10 cellular contexts compared by ENCODE assay signal in the genomic region with DNA sequence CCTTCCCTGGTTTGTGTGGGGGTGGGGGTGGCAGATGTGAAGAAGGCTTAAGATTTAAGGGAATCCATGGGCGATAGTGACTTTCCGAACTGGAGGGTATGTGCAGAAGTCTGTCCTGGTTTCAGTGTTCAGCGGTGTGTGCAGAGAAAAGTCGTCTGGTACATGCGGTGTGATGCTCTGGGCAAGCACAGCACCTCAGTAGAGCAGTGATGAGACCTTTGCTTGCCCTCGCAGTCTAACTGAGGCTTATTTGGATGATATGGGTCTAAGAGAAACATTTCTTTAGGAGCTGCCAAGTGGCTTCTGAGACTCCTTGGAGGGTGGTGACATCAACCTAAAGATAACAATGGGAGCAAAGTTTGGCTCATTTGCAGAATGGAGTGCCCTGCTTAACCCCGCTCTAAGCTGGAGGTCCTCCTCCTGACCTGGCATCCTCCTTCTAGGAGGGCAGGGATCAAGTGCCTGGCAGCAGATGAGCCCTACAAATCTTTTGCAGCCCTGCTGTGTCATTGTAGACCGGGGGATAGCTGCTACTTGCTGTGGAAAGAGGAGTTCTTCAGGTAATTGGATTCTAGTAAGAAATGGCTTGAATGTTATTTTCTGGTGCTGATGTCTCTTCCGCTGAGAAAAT.
DNase-seq lines count a peak whose midpoint lies in the region; ATAC-seq and TF ChIP-seq lines count a peak whose summit lies in the region.
"Had no signal": no experiment of that assay in that cellular context is flagged by ENCODE, and none has a peak within 500 bp of the region (broad histone marks: within the 10 kb centered on the region; RNA-seq: fewer than 3 reads in every experiment).

No MANE protein-coding gene starts in this region.

- H3K9me3 Mint-ChIP-seq in naive thymus-derived CD8-positive, alpha-beta T cell, result peaks cover 0 to under 1% (median 0%) of the 10 kb centered on the region in 9 donors

- no peak overlapping the region for H2BK12ac ChIP-seq in mesenchymal stem cell (ENCODE audit: low read length in 2 of 2)

- H3K4me2 ChIP-seq in mesenchymal stem cell (ENCODE audit: low read length, poor library complexity, severe bottlenecking), result peak overlapping the region; percentile 98

- H3K23ac ChIP-seq in mesenchymal stem cell (ENCODE audit: low read length in 2 of 2), result no peak overlapping the region

- no peak overlapping the region for H3K27ac Mint-ChIP-seq in naive thymus-derived CD8-positive, alpha-beta T cell
- H3K27ac Mint-ChIP-seq: IgD-negative memory B cell; naive thymus-derived CD4-positive, alpha-beta T cell had no signal

- H2AK5ac ChIP-seq in mesenchymal stem cell (ENCODE audit: low read length, severe bottlenecking), result no peak overlapping the region

- H3K18ac ChIP-seq in mesenchymal stem cell (ENCODE audit: low read depth in 1 of 2, low read length in 2 of 2), result no peak overlapping the region

- no peak overlapping the region for H2BK120ac ChIP-seq in mesenchymal stem cell (ENCODE audit: low read depth, low read length)

- peak overlapping the region in 3 of 10 donors; percentile 51 to 59 (median 52) for H3K4me3 Mint-ChIP-seq in naive thymus-derived CD8-positive, alpha-beta T cell

- peak overlapping the region in 1 of 2 experiments; percentile 55 for H3K14ac ChIP-seq in mesenchymal stem cell (ENCODE audit: low read length in 2 of 2)

- H4K91ac ChIP-seq in mesenchymal stem cell (ENCODE audit: low read length), result no peak overlapping the region

- no peaks in the 10 kb centered on the region for H3K79me1 ChIP-seq in mesenchymal stem cell (replicated peaks; ENCODE audit: low read length, poor library complexity, severe bottlenecking)

- H3K27me3 ChIP-seq in breast epithelium, result peaks cover 0 to 20% of the 10 kb centered on the region in 2 donors
- H3K27me3 ChIP-seq in mesenchymal stem cell (ENCODE audit: control insufficient read depth in 1 of 2, insufficient read depth in 1 of 2, low read length in 2 of 2), result peaks cover 43 to 58% of the 10 kb centered on the region in 2 experiments
- peaks cover 0 to 3% of the 10 kb centered on the region in 2 donors for H3K27me3 ChIP-seq in tibial nerve

- WGBS in mesenchymal stem cell, result 10% methylated on average over 9 of the region's 9 CpGs
- WGBS in tibial nerve, 2 donors, result 16 to 25% methylated on average over 9 of the region's 9 CpGs

- no peak overlapping the region for H2AFZ ChIP-seq in mesenchymal stem cell (ENCODE audit: low read depth, low read length)

- peaks cover 0 to 7% (median 6%) of the 10 kb centered on the region in 4 donors for H3K4me1 Mint-ChIP-seq in naive thymus-derived CD8-positive, alpha-beta T cell

- no peak for TF ChIP-seq CTCF in breast epithelium (IDR thresholded peaks at IDR 0.05)
- TF ChIP-seq CTCF in tibial nerve (IDR thresholded peaks at IDR 0.05), result no peak

- peak; percentile 2 for DNase-seq in NCI-H1694 treated with DMSO at 0.1 percent for 48 hours (lab: John Stamatoyannopoulos, UW)
- no peak for DNase-seq in NCI-H1694 (lab: John Stamatoyannopoulos, UW)
- no peak for DNase-seq in breast epithelium (ENCODE audit: low spot score in 2 of 2)
- no peak for DNase-seq in mesenchymal stem cell
- no peak for DNase-seq in tibial nerve (ENCODE audit: low spot score in 2 of 2)
- no peak for DNase-seq in GF-D8 (lab: John Stamatoyannopoulos, UW)
- no peak for DNase-seq in naive thymus-derived CD8-positive, alpha-beta T cell
- DNase-seq: naive thymus-derived CD4-positive, alpha-beta T cell had no signal

- peaks cover 37 to 80% (median 49%) of the 10 kb centered on the region in 5 donors for H3K27me3 Mint-ChIP-seq in naive thymus-derived CD8-positive, alpha-beta T cell

- ATAC-seq in HG03108 (IDR thresholded peaks at IDR 0.05; ENCODE audit: unreplicated experiment), result no peak
- ATAC-seq in naive thymus-derived CD8-positive, alpha-beta T cell, result no peak
- ATAC-seq: naive thymus-derived CD4-positive, alpha-beta T cell had no signal

- H4K8ac ChIP-seq in mesenchymal stem cell (ENCODE audit: low read length), result no peak overlapping the region

- no peaks in the 10 kb centered on the region for H3K36me3 Mint-ChIP-seq in naive thymus-derived CD8-positive, alpha-beta T cell
- H3K36me3 Mint-ChIP-seq: IgD-negative memory B cell had no signal

- H2BK15ac ChIP-seq in mesenchymal stem cell (ENCODE audit: low read depth, poor library complexity, severe bottlenecking), result no peak overlapping the region

- H3K36me3 ChIP-seq in breast epithelium, result no peaks in the 10 kb centered on the region
- no peaks in the 10 kb centered on the region for H3K36me3 ChIP-seq in mesenchymal stem cell (ENCODE audit: control insufficient read depth in 1 of 2, insufficient read depth in 2 of 2, low read depth in 1 of 2, low read length in 2 of 2)
- H3K36me3 ChIP-seq in tibial nerve, result no peaks in the 10 kb centered on the region

- no peak for TF ChIP-seq POLR2A in breast epithelium (IDR thresholded peaks at IDR 0.05)
- TF ChIP-seq POLR2A in tibial nerve (IDR thresholded peaks at IDR 0.05), result no peak

- no peak overlapping the region for H3K4ac ChIP-seq in mesenchymal stem cell (ENCODE audit: low read depth in 1 of 2, low read length in 2 of 2)

- no peaks in the 10 kb centered on the region for H3K9me3 ChIP-seq in breast epithelium
- H3K9me3 ChIP-seq in mesenchymal stem cell (ENCODE audit: control insufficient read depth, low read length), result no peaks in the 10 kb centered on the region
- H3K9me3 ChIP-seq in tibial nerve, result no peaks in the 10 kb centered on the region

- H3K27ac ChIP-seq in breast epithelium, result no peak overlapping the region
- no peak overlapping the region for H3K27ac ChIP-seq in mesenchymal stem cell (ENCODE audit: low read length, poor library complexity, severe bottlenecking)
- no peak overlapping the region for H3K27ac ChIP-seq in tibial nerve

- no peak for TF ChIP-seq EP300 in tibial nerve (IDR thresholded peaks at IDR 0.05)

- intact Hi-C loops in breast epithelium (cut with DNase I; ENCODE audit: low total_unique reads), result no loop called here

- peak overlapping the region; percentile 55 for H3K9ac ChIP-seq in mesenchymal stem cell (ENCODE audit: low read length)

- POLR2A ChIA-PET in naive thymus-derived CD8-positive, alpha-beta T cell (lab: Charles Lee), result no interaction called here

- peak overlapping the region; percentile 50 to 65 (median 57) for H3K4me3 ChIP-seq in breast epithelium
- H3K4me3 ChIP-seq in mesenchymal stem cell (ENCODE audit: insufficient read depth in 1 of 2, low read depth in 1 of 2, low read length in 2 of 2), result peak overlapping the region in 1 of 2 experiments; percentile 75
- H3K4me3 ChIP-seq in tibial nerve, result peak overlapping the region in 3 of 4 donors; percentile 42 to 68 (median 62)

- no peaks in the 10 kb centered on the region for H3K4me1 ChIP-seq in breast epithelium
- peaks cover 16% of the 10 kb centered on the region for H3K4me1 ChIP-seq in mesenchymal stem cell (ENCODE audit: control insufficient read depth, insufficient read depth, low read depth, low read length)
- H3K4me1 ChIP-seq in tibial nerve, result peaks cover 0 to 27% (median 8%) of the 10 kb centered on the region in 4 donors

- H2BK5ac ChIP-seq in mesenchymal stem cell (ENCODE audit: low read depth, low read length, poor library complexity, severe bottlenecking), result no peak overlapping the region
